ENCODE assay signal across 9 cellular contexts in the genomic region with DNA sequence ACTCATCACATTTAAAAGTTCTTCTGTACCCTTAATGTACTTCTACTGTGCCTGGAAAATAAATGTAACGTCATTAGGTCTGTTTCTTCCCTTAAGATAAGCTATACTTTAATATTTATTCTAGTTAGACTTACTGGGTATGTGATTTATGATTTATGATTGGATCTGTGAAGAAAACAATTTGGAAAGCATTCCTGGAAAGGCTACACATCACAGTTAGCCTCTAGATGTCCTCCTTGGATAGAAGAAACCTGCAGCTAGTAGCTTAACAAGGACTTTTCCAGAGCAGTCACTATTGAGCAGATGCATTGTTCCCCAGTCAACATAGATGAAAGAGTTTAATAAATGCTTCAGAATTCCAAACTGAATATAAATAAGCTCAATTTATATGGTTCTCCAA. TPM values are rescaled to one million over a fixed set of nuclear protein-coding genes. Genes with fewer than 3 reads are reported as not detected.
DNase-seq lines count a peak whose midpoint lies in the region; ATAC-seq, FAIRE-seq and TF ChIP-seq lines count a peak whose summit lies in the region.
"Had no signal": no experiment of that assay in that cellular context is flagged by ENCODE, and none has a peak within 500 bp of the region (broad histone marks: within the 10 kb centered on the region; RNA-seq: fewer than 3 reads in every experiment).

No MANE protein-coding gene starts in this region.

- no peak overlapping the region for H3K18ac ChIP-seq in H9 (ENCODE audit: insufficient read length, low read depth, low read length)

- H2BK120ac ChIP-seq in H9 (ENCODE audit: low read depth, low read length, poor library complexity, severe bottlenecking), result no peak overlapping the region

- no peak overlapping the region for H3K4me3 ChIP-seq in AG04449 (ENCODE audit: low read depth, low read length)

- H3K27ac Mint-ChIP-seq in H9 (no peak overlapping the region), immature natural killer cell (no peak overlapping the region)

- H3K9ac ChIP-seq in H9 (ENCODE audit: extremely low read depth, insufficient read length, low read length), result no peak overlapping the region

- H3K14ac ChIP-seq in H9 (ENCODE audit: insufficient read depth, low read length), result no peak overlapping the region

- peak; percentile 94 for FAIRE-seq in TTC549 (lab: Jason Lieb, UNC)
- FAIRE-seq: GM18507 had no signal

- no peak overlapping the region for H3K4me2 ChIP-seq in H9 (ENCODE audit: insufficient read depth, insufficient read length, low read length)

- no peaks in the 10 kb centered on the region for H3K23me2 ChIP-seq in H9 (ENCODE audit: insufficient read length, low read depth, low read length, poor library complexity, severe bottlenecking)

- H3K56ac ChIP-seq in H9 (ENCODE audit: insufficient read length, low read depth, low read length), result no peak overlapping the region

- no peaks in the 10 kb centered on the region for H3K9me3 ChIP-seq in H9 (ENCODE audit: control insufficient read depth, low read depth, low read length)

- no peak overlapping the region for H4K91ac ChIP-seq in H9 (ENCODE audit: insufficient read length, low read depth, low read length)

- no peaks in the 10 kb centered on the region for H4K20me1 ChIP-seq in H9 (ENCODE audit: control insufficient read depth, insufficient read depth, insufficient read length)

- H3K4me3 Mint-ChIP-seq in H9 (no peak overlapping the region), immature natural killer cell (no peak overlapping the region)

- H3K36me3 Mint-ChIP-seq in H9 (ENCODE audit: insufficient read depth in 1 of 3, low read depth in 3 of 3), result no peaks in the 10 kb centered on the region
- H3K36me3 Mint-ChIP-seq in immature natural killer cell, result no peaks in the 10 kb centered on the region

- no peak overlapping the region for H3K27ac ChIP-seq in H9 (ENCODE audit: insufficient read length, low read depth, low read length)

- no peak for DNase-seq in AG04449 (ENCODE audit: low read depth, low spot score)
- DNase-seq in H9, result no peak
- peak in 2 of 3 donors; percentile 9 to 22 for DNase-seq in immature natural killer cell
- no peak for DNase-seq in activated CD4-positive, alpha-beta T cell treated with anti-CD3 and anti-CD28 coated beads for 1 hour
- DNase-seq in NCI-H187 (lab: John Stamatoyannopoulos, UW), result no peak

- H2BK20ac ChIP-seq in H9 (ENCODE audit: low read depth, low read length, poor library complexity, severe bottlenecking), result no peak overlapping the region

- H3K4ac ChIP-seq in H9 (ENCODE audit: low read depth, low read length), result no peak overlapping the region

- TF ChIP-seq CTCF in AG04449 (IDR thresholded peaks at IDR 0.05; ENCODE audit: insufficient read depth, low read length, missing control alignments), result peak; percentile 35
- peak; percentile 62 for TF ChIP-seq CTCF in H9 (conservative IDR thresholded peaks at IDR 0.05)

- H3K27me3 ChIP-seq in H9 (ENCODE audit: insufficient read depth, low read length), result no peaks in the 10 kb centered on the region

- no peak overlapping the region for H3K23ac ChIP-seq in H9 (ENCODE audit: insufficient read length, low read depth, low read length)

- H3K9me3 Mint-ChIP-seq in H9 (no peaks in the 10 kb centered on the region), immature natural killer cell (no peaks in the 10 kb centered on the region)

- H3K4me1 Mint-ChIP-seq in H9 (no peaks in the 10 kb centered on the region), immature natural killer cell (no peaks in the 10 kb centered on the region)

- H3K4me1 ChIP-seq in H9 (ENCODE audit: insufficient read depth, low read length), result no peaks in the 10 kb centered on the region

- H4K8ac ChIP-seq in H9 (replicated peaks; ENCODE audit: insufficient read length, low read depth, low read length), result no peak overlapping the region

- ATAC-seq in HG02981 (IDR thresholded peaks at IDR 0.05; ENCODE audit: unreplicated experiment) (no peak), HG03378 (IDR thresholded peaks at IDR 0.05; ENCODE audit: unreplicated experiment) (no peak)

- H3K27me3 Mint-ChIP-seq in H9 (ENCODE audit: low read depth), result no peaks in the 10 kb centered on the region; the same call in 1 of the 2 replicates
- H3K27me3 Mint-ChIP-seq in immature natural killer cell (ENCODE audit: low read depth in 3 of 3), result peaks cover 0 to 4% (median 2%) of the 10 kb centered on the region in 3 donors

- no peak overlapping the region for H2BK12ac ChIP-seq in H9 (ENCODE audit: insufficient read length, low read depth, low read length)

- H2BK15ac ChIP-seq in H9 (ENCODE audit: low read depth, low read length), result no peak overlapping the region

- CTCF ChIA-PET in AG04449 (lab: Yijun Ruan, JAX), result interaction anchor here (0.9 to 5.3 kb wide), 26 partner anchors 9 to 563 kb away, joined by 3 to 159 read pairs (median 5); partner anchors contain the start of genes AXDND1, SOAT1 and TOR3A

- H3K79me2 ChIP-seq in H9 (ENCODE audit: insufficient read depth, low read length), result no peaks in the 10 kb centered on the region

- no peaks in the 10 kb centered on the region for H3K79me1 ChIP-seq in H9 (ENCODE audit: insufficient read depth, low read depth, low read length, poor library complexity, severe bottlenecking)

- H4K5ac ChIP-seq in H9 (ENCODE audit: insufficient read length, low read depth, low read length), result no peak overlapping the region

- H2BK5ac ChIP-seq in H9 (ENCODE audit: insufficient read length, low read length), result no peak overlapping the region

- no peak overlapping the region for H2AFZ ChIP-seq in H9 (ENCODE audit: low read length)

- no peak overlapping the region for H2AK5ac ChIP-seq in H9 (ENCODE audit: insufficient read length, low read length)

- no CpG with 5 or more reads among the region's 1 CpG for WGBS in H9 (ENCODE audit: extremely low coverage, insufficient read length, low lambda C conversion rate)

- POLR2A ChIA-PET in AG04449 (lab: Yijun Ruan, JAX), result no interaction called here

- H3T11ph ChIP-seq in H9 (ENCODE audit: low read length), result no peak overlapping the region

RNA-seq across cellular contexts. Expression of gene ABL2, which starts 22.2 kb away (rescaled TPM):
- total RNA-seq in H9 (2021), result 21.2 TPM in 2 replicates
- polyA plus RNA-seq in immature natural killer cell, result 1 to 10 TPM in 1 of 3 donors, under 1 TPM in 1, not detected in 1; 0.36 to 2.1 TPM

RNA-seq across cellular contexts. Expression of gene SOAT1, which starts 41.9 kb away (rescaled TPM):
- total RNA-seq in H9 (2021), result 7.5 and 8.8 TPM in 2 replicates
- polyA plus RNA-seq in immature natural killer cell, result 100 to 1,000 TPM in 1 of 3 donors, 10 to 100 TPM in 2; 59.6 to 144 (median 95.3) TPM

Comparison
In these comparisons a context has a peak if more than half of its experiments do, and no peak if none do; other contexts are left out.
1. DNase-seq: peak in immature natural killer cell (2 of 3); none in AG04449 (single experiment), H9 (single experiment), activated CD4-positive, alpha-beta T cell treated with anti-CD3 and anti-CD28 coated beads for 1 hour (single experiment) and NCI-H187 (0 of 2).